In genomic region chr19:41328157-41328817, GRCh38 we compare ENCODE assay signal across 1 cellular context.
TF ChIP-seq lines count a peak whose summit lies in the region.

No MANE protein-coding gene starts in this region.

TF ChIP-seq in HCT116, 20 proteins besides CTCF, POLR2A, EP300 and RAD21 (continued from another document):
- TF ChIP-seq REST (IDR thresholded peaks at IDR 0.05; ENCODE audit: low read depth) (no peak), ELF1 (IDR thresholded peaks at IDR 0.05; ENCODE audit: borderline replicate concordance, low read depth) (no peak), SP1 (IDR thresholded peaks at IDR 0.05; ENCODE audit: low read depth) (no peak), SIN3A (IDR thresholded peaks at IDR 0.05; ENCODE audit: low read depth) (no peak)
